14 cellular contexts compared by ENCODE assay signal in the genomic region with DNA sequence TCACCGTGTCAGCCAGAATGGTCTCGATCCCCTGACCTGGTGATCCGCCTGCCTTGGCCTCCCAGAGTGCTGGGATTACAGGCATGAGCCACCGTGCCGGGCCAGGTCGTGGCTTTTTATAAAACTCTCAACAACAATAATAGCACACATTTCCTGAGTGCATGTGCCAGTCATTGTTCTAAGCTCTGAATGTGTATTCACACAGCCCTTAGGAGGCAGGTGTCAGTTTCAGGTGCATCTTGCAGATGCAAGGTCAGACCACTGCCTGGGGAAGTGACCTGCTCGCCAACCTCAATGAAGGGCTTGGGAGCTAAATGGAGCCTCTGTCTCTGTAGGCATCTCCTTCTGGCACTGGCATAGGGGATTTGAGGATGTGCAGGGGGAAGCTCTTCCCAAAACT. TPM values are rescaled to one million over a fixed set of nuclear protein-coding genes. Genes with fewer than 3 reads are reported as not detected.
A peak's percentile ranks its signal among the peaks of the same experiment; 100 is the strongest.
DNase-seq lines count a peak whose midpoint lies in the region; ATAC-seq and TF ChIP-seq lines count a peak whose summit lies in the region.
"Had no signal": no experiment of that assay in that cellular context is flagged by ENCODE, and none has a peak within 500 bp of the region (broad histone marks: within the 10 kb centered on the region; RNA-seq: fewer than 3 reads in every experiment).

No MANE protein-coding gene starts in this region.

- no peak overlapping the region for H2BK20ac ChIP-seq in H9 (ENCODE audit: low read depth, low read length, poor library complexity, severe bottlenecking)

- H2BK5ac ChIP-seq in H9 (ENCODE audit: insufficient read length, low read length), result no peak overlapping the region

- no peak overlapping the region for H3K4ac ChIP-seq in H9 (ENCODE audit: low read depth, low read length)

- H3K4me3 Mint-ChIP-seq in H9, result no peak overlapping the region
- H3K4me3 Mint-ChIP-seq: B cell had no signal

- H3K36me3 ChIP-seq in liver (ENCODE audit: control insufficient read depth in 4 of 4, insufficient read depth in 3 of 4, low read depth in 1 of 4, low read length in 3 of 4) (no peaks in the 10 kb centered on the region), right lobe of liver (no peaks in the 10 kb centered on the region), esophagus squamous epithelium (no peaks in the 10 kb centered on the region)
- H3K36me3 ChIP-seq: upper lobe of left lung had no signal

- TF ChIP-seq POLR2A in right lobe of liver (IDR thresholded peaks at IDR 0.05) (no peak), esophagus squamous epithelium (IDR thresholded peaks at IDR 0.05) (no peak)

- H2BK12ac ChIP-seq in H9 (ENCODE audit: insufficient read length, low read depth, low read length), result no peak overlapping the region

- H3K23ac ChIP-seq in H9 (ENCODE audit: insufficient read length, low read depth, low read length), result no peak overlapping the region

- no peak overlapping the region for H3K4me2 ChIP-seq in H9 (ENCODE audit: insufficient read depth, insufficient read length, low read length)

- no peak overlapping the region for H4K5ac ChIP-seq in H9 (ENCODE audit: insufficient read length, low read depth, low read length)

- H3K56ac ChIP-seq in H9 (ENCODE audit: insufficient read length, low read depth, low read length), result no peak overlapping the region

- H3K79me1 ChIP-seq in H9 (ENCODE audit: insufficient read depth, low read depth, low read length, poor library complexity, severe bottlenecking), result no peaks in the 10 kb centered on the region

- H3K9ac ChIP-seq in liver (ENCODE audit: low read depth in 1 of 2, low read length in 2 of 2), result no peak overlapping the region
- H3K9ac ChIP-seq in H9 (ENCODE audit: extremely low read depth, insufficient read length, low read length), result no peak overlapping the region

- H3K36me3 Mint-ChIP-seq in H9 (ENCODE audit: insufficient read depth in 1 of 3, low read depth in 3 of 3), result no peaks in the 10 kb centered on the region

- H4K8ac ChIP-seq in H9 (replicated peaks; ENCODE audit: insufficient read length, low read depth, low read length), result no peak overlapping the region

- peaks cover 45 to 53% of the 10 kb centered on the region in 2 experiments for H3K4me1 Mint-ChIP-seq in H9

- H3K27me3 Mint-ChIP-seq in H9 (ENCODE audit: low read depth), result peaks cover 4% of the 10 kb centered on the region

- H2AFZ ChIP-seq in H9 (ENCODE audit: low read length), result no peak overlapping the region

- H3K27ac Mint-ChIP-seq in H9, result peak overlapping the region in 1 of 3 experiments; percentile 64; a peak in 1 of 7 replicates
- H3K27ac Mint-ChIP-seq: B cell had no signal

- H3K4me3 ChIP-seq in liver (ENCODE audit: low read depth in 1 of 3, low read length in 3 of 3), result no peak overlapping the region
- H3K4me3 ChIP-seq in right lobe of liver, result no peak overlapping the region
- H3K4me3 ChIP-seq in esophagus squamous epithelium, result no peak overlapping the region
- H3K4me3 ChIP-seq: upper lobe of left lung had no signal

- H3K79me2 ChIP-seq in H9 (ENCODE audit: insufficient read depth, low read length), result no peaks in the 10 kb centered on the region

- H3K27me3 ChIP-seq in liver (ENCODE audit: control insufficient read depth in 4 of 4, insufficient read depth in 4 of 4, low read length in 3 of 4) (no peaks in the 10 kb centered on the region), right lobe of liver (no peaks in the 10 kb centered on the region), H9 (ENCODE audit: insufficient read depth, low read length) (no peaks in the 10 kb centered on the region; the same call in 1 of the 2 replicates), esophagus squamous epithelium (no peaks in the 10 kb centered on the region)
- H3K27me3 ChIP-seq: upper lobe of left lung had no signal

- intact Hi-C loops in right lobe of liver (cut with DNase I), result no loop called here
- intact Hi-C loops in esophagus squamous epithelium (cut with DNase I), result no loop called here

- H3T11ph ChIP-seq in H9 (ENCODE audit: low read length), result no peak overlapping the region

- no peak overlapping the region for H3K14ac ChIP-seq in H9 (ENCODE audit: insufficient read depth, low read length)

- H2BK15ac ChIP-seq in H9 (ENCODE audit: low read depth, low read length), result no peak overlapping the region

- 72% methylated on average over 7 of the region's 7 CpGs for WGBS in liver
- WGBS in right lobe of liver (ENCODE audit: insufficient coverage, low coverage, low lambda C conversion rate, missing lambda C conversion rate), result 54% methylated on average over 5 of the region's 7 CpGs
- WGBS in H9 (ENCODE audit: extremely low coverage, insufficient read length, low lambda C conversion rate), result no CpG with 5 or more reads among the region's 7 CpGs
- WGBS in esophagus squamous epithelium, 2 donors, result 51 to 59% methylated on average over 5 to 6 of the region's 7 CpGs

- no peaks in the 10 kb centered on the region for H3K23me2 ChIP-seq in H9 (ENCODE audit: insufficient read length, low read depth, low read length, poor library complexity, severe bottlenecking)

- no peaks in the 10 kb centered on the region for H4K20me1 ChIP-seq in H9 (ENCODE audit: control insufficient read depth, insufficient read depth, insufficient read length)

- no peak overlapping the region for H2AK5ac ChIP-seq in H9 (ENCODE audit: insufficient read length, low read length)

- no peaks in the 10 kb centered on the region for H3K9me3 ChIP-seq in liver (ENCODE audit: control insufficient read depth in 4 of 4, low read length in 3 of 4)
- no peaks in the 10 kb centered on the region for H3K9me3 ChIP-seq in right lobe of liver
- no peaks in the 10 kb centered on the region for H3K9me3 ChIP-seq in H9 (ENCODE audit: control insufficient read depth, low read depth, low read length)
- no peaks in the 10 kb centered on the region for H3K9me3 ChIP-seq in esophagus squamous epithelium
- H3K9me3 ChIP-seq: upper lobe of left lung had no signal

- H3K4me1 ChIP-seq in liver (ENCODE audit: control insufficient read depth in 4 of 4, insufficient read depth in 4 of 4, low read length in 3 of 4) (no peaks in the 10 kb centered on the region), right lobe of liver (no peaks in the 10 kb centered on the region), H9 (ENCODE audit: insufficient read depth, low read length) (peaks cover 20% of the 10 kb centered on the region; the same call in 1 of the 2 replicates), esophagus squamous epithelium (peaks cover 3 to 36% (median 19%) of the 10 kb centered on the region in 3 donors)

- H4K91ac ChIP-seq in H9 (ENCODE audit: insufficient read length, low read depth, low read length), result no peak overlapping the region

- TF ChIP-seq CTCF in liver (IDR thresholded peaks at IDR 0.05; ENCODE audit: low read depth, low read length, missing input control), result no peak
- TF ChIP-seq CTCF in right lobe of liver (IDR thresholded peaks at IDR 0.05), result no peak
- TF ChIP-seq CTCF in H9 (conservative IDR thresholded peaks at IDR 0.05), result no peak
- TF ChIP-seq CTCF in esophagus squamous epithelium (IDR thresholded peaks at IDR 0.05), result no peak

- H3K27ac ChIP-seq in liver (ENCODE audit: low read depth in 1 of 2, low read length in 2 of 2) (no peak overlapping the region), right lobe of liver (no peak overlapping the region), H9 (ENCODE audit: insufficient read length, low read depth, low read length) (no peak overlapping the region), esophagus squamous epithelium (no peak overlapping the region)

- TF ChIP-seq RAD21 in liver (IDR thresholded peaks at IDR 0.05), result no peak

- no peaks in the 10 kb centered on the region; a peak in 2 of 5 replicates for H3K9me3 Mint-ChIP-seq in H9

- DNase-seq in right lobe of liver, result no peak
- DNase-seq in H9, result peak; percentile 65
- no peak for DNase-seq in DMS79 (lab: John Stamatoyannopoulos, UW)
- DNase-seq in iPS-NIHi11 (ENCODE audit: low spot score), result no peak
- DNase-seq in DMS 273 treated with DMSO at 0.1 percent for 48 hours (lab: John Stamatoyannopoulos, UW), result no peak
- no peak for DNase-seq in esophagus squamous epithelium (lab: John Stamatoyannopoulos, UW)
- DNase-seq: GOT3, midbrain, MV-4-11, SHP77, upper lobe of left lung had no signal

- no peak overlapping the region for H3K18ac ChIP-seq in H9 (ENCODE audit: insufficient read length, low read depth, low read length)

- no peak overlapping the region for H2BK120ac ChIP-seq in H9 (ENCODE audit: low read depth, low read length, poor library complexity, severe bottlenecking)

- ATAC-seq in right lobe of liver (no peak), HG03558 (IDR thresholded peaks at IDR 0.05; ENCODE audit: extremely low read depth, unreplicated experiment) (peak; percentile 77)

TF ChIP-seq in liver, 16 proteins besides CTCF, POLR2A, EP300 and RAD21:
- TF ChIP-seq NR2F2 (IDR thresholded peaks at IDR 0.05), result peak; percentile 56
- TF ChIP-seq, protein P1, sequence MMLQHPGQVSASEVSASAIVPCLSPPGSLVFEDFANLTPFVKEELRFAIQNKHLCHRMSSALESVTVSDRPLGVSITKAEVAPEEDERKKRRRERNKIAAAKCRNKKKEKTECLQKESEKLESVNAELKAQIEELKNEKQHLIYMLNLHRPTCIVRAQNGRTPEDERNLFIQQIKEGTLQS (IDR thresholded peaks at IDR 0.05), result no peak

RNA-seq across cellular contexts. Expression of gene LEFTY2, which starts 1.6 kb away (rescaled TPM):
- total RNA-seq in liver, result under 1 TPM in 1 of 2 donors, not detected in 1; 0.09 TPM
- under 1 TPM in 1 of 2 donors, not detected in 1; 0.24 TPM for polyA plus RNA-seq in liver
- under 1 TPM in 1 of 6 experiments, not detected in 5; 0.31 TPM for total RNA-seq in right lobe of liver
- 16.3 and 16.9 TPM in 2 replicates for total RNA-seq in H9 (2021)
- not detected for total RNA-seq in esophagus squamous epithelium
- total RNA-seq: B cell had no signal

RNA-seq across cellular contexts. Expression of gene PYCR2, which starts 18.5 kb away (rescaled TPM):
- total RNA-seq in liver, result 10 to 100 TPM; 26.9 to 39.0 TPM
- 10 to 100 TPM; 16.8 to 41.0 TPM for polyA plus RNA-seq in liver
- total RNA-seq in right lobe of liver, result 10 to 100 TPM; 20.0 to 42.6 (median 24.9) TPM
- total RNA-seq in H9 (2021), result 104 TPM in 2 replicates
- 10 to 100 TPM; 23.0 to 35.1 (median 28.0) TPM for total RNA-seq in esophagus squamous epithelium

RNA-seq across cellular contexts. Expression of gene LEFTY1, which starts 53.6 kb away (rescaled TPM):
- 1 to 10 TPM; 1.1 to 1.4 TPM for total RNA-seq in liver
- under 1 TPM; 0.42 to 0.66 TPM for polyA plus RNA-seq in liver
- 1 to 10 TPM in 1 of 6 experiments, under 1 TPM in 3, not detected in 2; 0.29 to 1.1 (median 0.54) TPM for total RNA-seq in right lobe of liver
- 102 and 107 TPM in 2 replicates for total RNA-seq in H9 (2021)
- not detected for total RNA-seq in esophagus squamous epithelium
- total RNA-seq: B cell had no signal

RNA-seq across cellular contexts. Expression of gene SDE2, which starts 56.6 kb away (rescaled TPM):
- total RNA-seq in liver (10 to 100 TPM; 15.6 to 53.7 TPM), right lobe of liver (10 to 100 TPM in 1 of 6 experiments, 1 to 10 TPM in 5; 7.1 to 10.9 (median 8.6) TPM), H9 (2021) (20.5 and 21.7 TPM in 2 replicates), esophagus squamous epithelium (10 to 100 TPM; 10.5 to 18.7 (median 14.1) TPM)
- polyA plus RNA-seq in liver, result 1 to 10 TPM; 4.7 to 6.5 TPM

Comparison
In these comparisons a context has a peak if more than half of its experiments do, and no peak if none do; other contexts are left out.
1. RNA of gene LEFTY2, which starts 1.6 kb away (total RNA-seq): 16.3 to 16.9 TPM in H9; 0.09 TPM in liver, 0.31 TPM in right lobe of liver and not detected in esophagus squamous epithelium; every median in the first group is over 10 times any median in the second.
2. RNA of gene LEFTY1, which starts 53.6 kb away (total RNA-seq): 102 to 107 TPM in H9; 1.1 to 1.4 TPM in liver, 0.29 to 1.1 TPM in right lobe of liver and not detected in esophagus squamous epithelium; every median in the first group is over 10 times any median in the second.